ENCODE assay signal across 12 cellular contexts in the genomic region with DNA sequence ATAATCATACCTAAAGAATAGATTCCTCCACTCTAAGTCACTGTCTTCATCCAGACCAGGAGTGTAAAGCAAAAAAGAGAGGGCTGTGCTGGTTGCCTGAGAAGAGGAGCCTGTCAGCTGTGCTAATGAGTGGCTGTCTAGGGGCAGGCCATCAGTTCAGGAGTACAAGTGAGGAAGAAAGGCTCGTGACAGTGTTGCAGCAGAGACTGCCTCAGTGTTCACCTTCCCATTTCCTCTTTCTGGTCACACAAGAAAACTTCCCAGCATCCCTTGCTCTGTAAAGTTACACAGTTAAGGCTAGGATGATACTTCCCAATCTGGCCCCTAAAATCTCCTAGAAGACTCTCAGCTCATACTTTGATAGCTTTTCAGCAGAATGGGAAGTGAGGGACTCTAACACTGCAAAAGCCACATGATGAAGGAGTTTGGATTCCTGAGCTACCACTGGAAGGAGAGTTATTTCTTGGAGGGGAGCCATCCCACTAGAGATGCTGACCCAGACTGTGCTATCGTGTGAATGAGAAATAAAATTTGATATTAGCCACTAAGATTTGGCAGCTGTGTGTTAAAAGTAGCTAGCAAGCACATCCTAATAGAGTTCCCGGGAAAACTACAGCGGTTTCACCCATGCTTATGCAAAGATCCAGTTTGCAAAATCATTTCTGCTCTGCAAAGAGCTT.
DNase-seq lines count a peak whose midpoint lies in the region; ATAC-seq, FAIRE-seq and TF ChIP-seq lines count a peak whose summit lies in the region.
"Had no signal": no experiment of that assay in that cellular context is flagged by ENCODE, and none has a peak within 500 bp of the region (broad histone marks: within the 10 kb centered on the region; RNA-seq: fewer than 3 reads in every experiment).

No MANE protein-coding gene starts in this region.

- no peaks in the 10 kb centered on the region for H3K27me3 Mint-ChIP-seq in mesothelial cell of epicardium (ENCODE audit: low read depth)

- no peaks in the 10 kb centered on the region for H3K4me1 Mint-ChIP-seq in mesothelial cell of epicardium

- peak overlapping the region; percentile 12 for H3K27ac Mint-ChIP-seq in mesothelial cell of epicardium
- H3K27ac Mint-ChIP-seq: activated naive CD8-positive, alpha-beta T cell treated with anti-CD3 and anti-CD28 coated beads, Interleukin-2, amount 10 ng/mL, durations not matched to agents 7 days and 5 days had no signal

- H3K36me3 Mint-ChIP-seq in mesothelial cell of epicardium: no peaks in the 10 kb centered on the region
- H3K36me3 Mint-ChIP-seq: activated naive CD8-positive, alpha-beta T cell treated with anti-CD3 and anti-CD28 coated beads, Interleukin-2, amount 10 ng/mL, durations not matched to agents 7 days and 5 days had no signal

- H3K9me3 Mint-ChIP-seq in mesothelial cell of epicardium: peaks cover 4% of the 10 kb centered on the region

- FAIRE-seq in GM19239 (lab: Jason Lieb, UNC): no peak

- no peak for TF ChIP-seq CTCF in GM12864 (IDR thresholded peaks at IDR 0.05; ENCODE audit: low read depth, low read length, missing control alignments)
- TF ChIP-seq CTCF in mesothelial cell of epicardium (IDR thresholded peaks at IDR 0.05; ENCODE audit: unreplicated experiment): no peak

- DNase-seq in GM12864 (ENCODE audit: low read depth): peak; percentile 16
- DNase-seq in H4 (ENCODE audit: low spot score): peak; percentile 58
- peak; percentile 82 for DNase-seq in NCI-H226
- DNase-seq in mesothelial cell of epicardium (ENCODE audit: low spot score in 2 of 2, unreplicated experiment in 2 of 2): no peak
- DNase-seq in GM19239 (ENCODE audit: insufficient read length, low spot score): no peak
- no peak for DNase-seq in activated T-cell treated with anti-CD3 and anti-CD28 coated beads for 4 hours
- no peak for DNase-seq in NCI-H1048 (lab: John Stamatoyannopoulos, UW)
- DNase-seq: activated naive CD8-positive, alpha-beta T cell treated with anti-CD3 and anti-CD28 coated beads, Interleukin-2, amount 10 ng/mL, durations not matched to agents 7 days and 5 days; KG1; SW 1271 had no signal

- no peak for ATAC-seq in activated CD4-positive, CD25-positive, alpha-beta regulatory T cell treated with anti-CD3 and anti-CD28 coated beads, Interleukin-2, amount 50 U/mL, for 24 hours

- no peak overlapping the region for H3K4me3 Mint-ChIP-seq in mesothelial cell of epicardium
- H3K4me3 Mint-ChIP-seq: activated naive CD8-positive, alpha-beta T cell treated with anti-CD3 and anti-CD28 coated beads, Interleukin-2, amount 10 ng/mL, durations not matched to agents 7 days and 5 days had no signal

- H3K4me3 ChIP-seq in GM12864 (ENCODE audit: low read depth, low read length): no peak overlapping the region
- H3K4me3 ChIP-seq: skin epidermis had no signal

Comparison
In these comparisons a context has a peak if more than half of its experiments do, and no peak if none do; other contexts are left out.
1. DNase-seq: peak in GM12864 (single experiment), H4 (single experiment) and NCI-H226 (single experiment); none in mesothelial cell of epicardium (0 of 2), GM19239 (single experiment), activated T-cell treated with anti-CD3 and anti-CD28 coated beads for 4 hours (single experiment) and NCI-H1048 (single experiment).